In genomic region chr5:133053463-133053862, GRCh38 we compare ENCODE assay signal across 8 cellular contexts. TPM values are rescaled to one million over a fixed set of nuclear protein-coding genes. Genes with fewer than 3 reads are reported as not detected.
A peak's percentile ranks its signal among the peaks of the same experiment; 100 is the strongest.
DNase-seq lines count a peak whose midpoint lies in the region; ATAC-seq and TF ChIP-seq lines count a peak whose summit lies in the region.

No MANE protein-coding gene starts in this region.

- H3K79me2 ChIP-seq in MM.1S (ENCODE audit: low read length), result peaks cover 78% of the 10 kb centered on the region

- H3F3A ChIP-seq in MM.1S (ENCODE audit: insufficient read depth, low read length), result peaks cover 37% of the 10 kb centered on the region

- peak overlapping the region; percentile 93; the same call in 1 of the 2 replicates for H3K4me2 ChIP-seq in MM.1S (ENCODE audit: low read depth, low read length)

- peaks cover 5% of the 10 kb centered on the region for H3K36me3 Mint-ChIP-seq in CD4-positive, CD25-positive, alpha-beta regulatory T cell

- peak overlapping the region; percentile 99 for H3K27ac ChIP-seq in CD4-positive, CD25-positive, alpha-beta regulatory T cell (ENCODE audit: insufficient read depth, low read length, poor library complexity, severe bottlenecking)
- H3K27ac ChIP-seq in MM.1S (ENCODE audit: low read length) (no peak overlapping the region), duodenal mucosa (ENCODE audit: low read depth, low read length) (no peak overlapping the region)

- ATAC-seq in CD4-positive, CD25-positive, alpha-beta regulatory T cell (ENCODE audit: low read depth in 2 of 2), result no peak
- ATAC-seq in HG03159 (IDR thresholded peaks at IDR 0.05; ENCODE audit: unreplicated experiment) (no peak), GM18861 (IDR thresholded peaks at IDR 0.05; ENCODE audit: unreplicated experiment) (no peak)

- peaks cover 4% of the 10 kb centered on the region for H3K27me3 Mint-ChIP-seq in CD4-positive, CD25-positive, alpha-beta regulatory T cell

- no peaks in the 10 kb centered on the region for H3K9me2 ChIP-seq in MM.1S (replicated peaks; ENCODE audit: insufficient read depth, low read length)

- no peaks in the 10 kb centered on the region for H3K9me3 ChIP-seq in CD4-positive, CD25-positive, alpha-beta regulatory T cell (ENCODE audit: control insufficient read depth in 2 of 2, low read length in 2 of 2)
- no peaks in the 10 kb centered on the region for H3K9me3 ChIP-seq in MM.1S (replicated peaks; ENCODE audit: insufficient read depth, low read length)
- H3K9me3 ChIP-seq in duodenal mucosa (ENCODE audit: control insufficient read depth in 1 of 2, low read length in 2 of 2), result no peaks in the 10 kb centered on the region
- no peaks in the 10 kb centered on the region for H3K9me3 ChIP-seq in neuron (ENCODE audit: low read length)

- peak overlapping the region; percentile 90 for H3K4me3 ChIP-seq in CD4-positive, CD25-positive, alpha-beta regulatory T cell (ENCODE audit: low read depth, low read length)
- H3K4me3 ChIP-seq in MM.1S (ENCODE audit: low read length) (peak overlapping the region; percentile 99), duodenal mucosa (ENCODE audit: low read depth in 1 of 2, low read length in 2 of 2) (peak overlapping the region; percentile 96 to 97), neuron (ENCODE audit: low read length) (peak overlapping the region; percentile 95)

- H3K4me1 Mint-ChIP-seq in CD4-positive, CD25-positive, alpha-beta regulatory T cell, result peaks cover 31 to 76% (median 45%) of the 10 kb centered on the region in 4 donors

- no peak overlapping the region for H2AFZ ChIP-seq in MM.1S (ENCODE audit: low read length)
- no peak overlapping the region for H2AFZ ChIP-seq in neuron (ENCODE audit: low read depth, low read length)

- no peaks in the 10 kb centered on the region for H3K27me3 ChIP-seq in CD4-positive, CD25-positive, alpha-beta regulatory T cell (ENCODE audit: control insufficient read depth, insufficient read depth, low read length)
- H3K27me3 ChIP-seq in MM.1S (replicated peaks; ENCODE audit: insufficient read depth, low read length), result no peaks in the 10 kb centered on the region
- H3K27me3 ChIP-seq in duodenal mucosa (ENCODE audit: control insufficient read depth in 1 of 2, insufficient read depth in 2 of 2, low read length in 2 of 2), result no peaks in the 10 kb centered on the region
- H3K27me3 ChIP-seq in neuron (ENCODE audit: insufficient read depth, low read length), result no peaks in the 10 kb centered on the region

- H3K4me3 Mint-ChIP-seq in CD4-positive, CD25-positive, alpha-beta regulatory T cell, result peak overlapping the region; percentile 93 to 100 (median 98)

- peaks cover 10% of the 10 kb centered on the region; the same call in 1 of the 2 replicates for H4K20me1 ChIP-seq in MM.1S (ENCODE audit: insufficient read depth, low read length)

- DNase-seq in CD4-positive, CD25-positive, alpha-beta regulatory T cell, result no peak
- DNase-seq in MM.1S, result no peak
- DNase-seq in DMS 273 (lab: John Stamatoyannopoulos, UW; ENCODE audit: unreplicated experiment), result no peak
- DNase-seq in NCI-H1092 (lab: John Stamatoyannopoulos, UW), result no peak

- no peaks in the 10 kb centered on the region for H3K36me3 ChIP-seq in CD4-positive, CD25-positive, alpha-beta regulatory T cell (ENCODE audit: control insufficient read depth, insufficient read depth, low read length)
- H3K36me3 ChIP-seq in MM.1S (replicated peaks; ENCODE audit: insufficient read depth, low read length) (no peaks in the 10 kb centered on the region), duodenal mucosa (ENCODE audit: control insufficient read depth in 1 of 2, insufficient read depth in 2 of 2, low read length in 2 of 2) (no peaks in the 10 kb centered on the region), neuron (ENCODE audit: insufficient read depth, low read length) (no peaks in the 10 kb centered on the region)

- peaks cover 52% of the 10 kb centered on the region for H3K4me1 ChIP-seq in CD4-positive, CD25-positive, alpha-beta regulatory T cell (ENCODE audit: control insufficient read depth, insufficient read depth, low read length, poor library complexity, severe bottlenecking)
- peaks cover 35% of the 10 kb centered on the region for H3K4me1 ChIP-seq in MM.1S (ENCODE audit: low read length)
- H3K4me1 ChIP-seq in duodenal mucosa (ENCODE audit: control insufficient read depth in 1 of 2, insufficient read depth in 2 of 2, low read length in 2 of 2), result peaks cover 29 to 36% of the 10 kb centered on the region in 2 donors
- peaks cover 14% of the 10 kb centered on the region for H3K4me1 ChIP-seq in neuron (ENCODE audit: insufficient read depth, low read length)

- H3K27ac Mint-ChIP-seq in CD4-positive, CD25-positive, alpha-beta regulatory T cell, result peak overlapping the region in 2 of 3 donors; percentile 46 to 100

- peak overlapping the region; percentile 99; the same call in 1 of the 2 replicates for H3K9ac ChIP-seq in MM.1S (ENCODE audit: low read length)
- H3K9ac ChIP-seq in duodenal mucosa (ENCODE audit: low read depth in 1 of 2, low read length in 2 of 2), result no peak overlapping the region

- no peaks in the 10 kb centered on the region for H3K9me3 Mint-ChIP-seq in CD4-positive, CD25-positive, alpha-beta regulatory T cell

- no peak for TF ChIP-seq CTCF in MM.1S (IDR thresholded peaks at IDR 0.05; ENCODE audit: low read length)

RNA-seq across cellular contexts. Expression of gene HSPA4, which starts 1.6 kb away (rescaled TPM):
- total RNA-seq in CD4-positive, CD25-positive, alpha-beta regulatory T cell, result 47.9 TPM
- polyA plus RNA-seq in CD4-positive, CD25-positive, alpha-beta regulatory T cell, result 10 to 100 TPM; 32.8 to 39.0 (median 36.0) TPM

RNA-seq across cellular contexts. Expression of gene ZCCHC10, which starts 27.1 kb away (rescaled TPM):
- 20.0 TPM for total RNA-seq in CD4-positive, CD25-positive, alpha-beta regulatory T cell
- polyA plus RNA-seq in CD4-positive, CD25-positive, alpha-beta regulatory T cell, result 10 to 100 TPM; 38.7 to 54.0 (median 44.4) TPM
